In the genomic region with DNA sequence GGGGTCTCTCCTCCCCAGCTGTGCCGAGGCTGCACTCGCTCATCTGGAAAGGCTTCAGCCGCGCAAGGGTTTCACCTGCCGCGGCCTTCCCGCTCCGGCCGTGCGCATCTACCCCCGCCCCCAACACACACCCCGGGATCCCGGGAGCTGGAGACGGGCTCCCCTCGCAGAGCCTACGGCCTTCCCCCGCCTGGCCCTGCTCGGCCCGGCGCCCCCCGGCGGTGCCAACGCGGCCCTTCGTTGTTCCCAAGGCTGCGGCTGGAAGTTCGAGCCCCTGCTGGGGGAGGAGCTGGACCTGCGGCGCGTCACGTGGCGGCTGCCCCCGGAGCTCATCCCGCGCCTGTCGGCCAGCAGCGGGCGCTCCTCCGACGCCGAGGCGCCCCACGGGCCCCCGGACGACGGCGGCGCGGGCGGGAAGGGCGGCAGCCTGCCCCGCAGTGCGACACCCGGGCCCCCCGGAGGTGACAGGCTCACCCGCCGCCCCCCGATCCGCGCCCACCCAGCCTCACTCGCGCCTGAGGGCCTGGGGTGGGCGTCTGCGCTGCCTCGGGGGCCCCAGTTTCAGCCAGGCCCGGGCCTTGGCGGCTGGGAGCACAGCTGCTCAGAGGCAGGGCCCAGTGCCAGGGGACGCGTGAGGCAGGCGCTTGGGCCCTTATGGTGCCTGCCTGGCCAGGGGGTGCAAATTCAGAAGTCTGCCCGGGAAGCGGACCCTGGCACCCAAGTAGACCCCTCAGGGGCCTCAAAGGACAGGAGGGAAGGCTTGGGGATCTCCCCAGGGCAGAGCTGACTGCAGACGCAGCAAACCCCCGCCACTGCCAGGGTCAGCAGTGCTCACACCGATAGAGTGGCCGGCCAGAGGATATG, we compare ENCODE assay signal across 8 cellular contexts. TPM values are rescaled to one million over a fixed set of nuclear protein-coding genes. Genes with fewer than 3 reads are reported as not detected.
DNase-seq lines count a peak whose midpoint lies in the region; ATAC-seq, FAIRE-seq and TF ChIP-seq lines count a peak whose summit lies in the region.

No MANE protein-coding gene starts in this region.

- no peak for TF ChIP-seq POLR2A in tibial nerve (IDR thresholded peaks at IDR 0.05)

- no peaks in the 10 kb centered on the region for H3K9me3 Mint-ChIP-seq in activated T-helper 2 cell treated with anti-CD3 and anti-CD28 coated beads, Interferon-gamma antibody, Interleukin-2, Interleukin-4, amounts not matched to agents 10 μg/mL and 5 μg/mL and 100 μg/mL, durations not matched to agents 14 hours and 24 hours and 36 hours

- peak in 1 of 2 donors; percentile 25 for TF ChIP-seq EP300 in tibial nerve (IDR thresholded peaks at IDR 0.05)

- peak overlapping the region; percentile 2 for H3K4me3 Mint-ChIP-seq in activated T-helper 2 cell treated with anti-CD3 and anti-CD28 coated beads, Interferon-gamma antibody, Interleukin-2, Interleukin-4, amounts not matched to agents 10 μg/mL and 5 μg/mL and 100 μg/mL, durations not matched to agents 14 hours and 24 hours and 36 hours (ENCODE audit: low read depth)

- ATAC-seq in HG02642 (IDR thresholded peaks at IDR 0.05; ENCODE audit: poor library complexity, unreplicated experiment) (peak; percentile 66), pancreas (peak; percentile 73 to 84 (median 78)), HG02981 (IDR thresholded peaks at IDR 0.05; ENCODE audit: unreplicated experiment) (no peak)

- intact Hi-C loops in activated T-helper 2 cell treated with anti-CD3 and anti-CD28 coated beads, Interferon-gamma antibody, Interleukin-2, Interleukin-4, amounts not matched to agents 10 μg/mL and 5 μg/mL and 100 μg/mL, durations not matched to agents 14 hours and 24 hours and 36 hours (cut with micrococcal nuclease), result no loop called here
- intact Hi-C loops in pancreas (cut with DNase I), result loop anchor here in 1 of 3 donors (5.0 kb wide), 2 partner anchors 81 to 126 kb away; no protein-coding TSS in a partner anchor

- H3K27me3 ChIP-seq in pancreas (no peaks in the 10 kb centered on the region), tibial nerve (no peaks in the 10 kb centered on the region)

- TF ChIP-seq CTCF in pancreas (IDR thresholded peaks at IDR 0.05) (peak; percentile 27 to 37 (median 31)), tibial nerve (IDR thresholded peaks at IDR 0.05) (peak; percentile 59 to 85 (median 72))

- H3K4me1 ChIP-seq in pancreas, result no peaks in the 10 kb centered on the region
- H3K4me1 ChIP-seq in tibial nerve, result peaks cover 0 to 56% (median 18%) of the 10 kb centered on the region in 4 donors

- H3K9me3 ChIP-seq in pancreas (no peaks in the 10 kb centered on the region), tibial nerve (no peaks in the 10 kb centered on the region)

- no peak for FAIRE-seq in pancreas (lab: Jason Lieb, UNC)

- no peak overlapping the region for H3K27ac Mint-ChIP-seq in activated T-helper 2 cell treated with anti-CD3 and anti-CD28 coated beads, Interferon-gamma antibody, Interleukin-2, Interleukin-4, amounts not matched to agents 10 μg/mL and 5 μg/mL and 100 μg/mL, durations not matched to agents 14 hours and 24 hours and 36 hours

- peak overlapping the region; percentile 15 to 53 (median 26) for H3K4me3 ChIP-seq in pancreas
- peak overlapping the region; percentile 15 to 53 (median 33) for H3K4me3 ChIP-seq in tibial nerve

- WGBS in pancreas, 2 donors, result 10 to 24% methylated on average over 75 to 76 of the region's 76 CpGs
- 10 to 34% methylated on average over 34 to 55 of the region's 76 CpGs for WGBS in tibial nerve, 2 donors

- H3K4me1 Mint-ChIP-seq in activated T-helper 2 cell treated with anti-CD3 and anti-CD28 coated beads, Interferon-gamma antibody, Interleukin-2, Interleukin-4, amounts not matched to agents 10 μg/mL and 5 μg/mL and 100 μg/mL, durations not matched to agents 14 hours and 24 hours and 36 hours (ENCODE audit: low read depth), result peaks cover 9% of the 10 kb centered on the region

- H3K36me3 ChIP-seq in pancreas (peaks cover 0 to 5% (median 4%) of the 10 kb centered on the region in 3 donors), tibial nerve (peaks cover 0 to 98% (median 10%) of the 10 kb centered on the region in 3 donors)

- DNase-seq in GM03348 (ENCODE audit: low spot score), result peak; percentile 94
- peak; percentile 84 for DNase-seq in OCI-M1 (lab: John Stamatoyannopoulos, UW)
- DNase-seq in activated T-helper 2 cell treated with anti-CD3 and anti-CD28 coated beads, Interferon-gamma antibody, Interleukin-2, Interleukin-4, amounts not matched to agents 10 μg/mL and 5 μg/mL and 100 μg/mL, durations not matched to agents 14 hours and 24 hours and 36 hours (ENCODE audit: low spot score), result peak; percentile 62
- DNase-seq in globus pallidus (ENCODE audit: low spot score), result peak; percentile 75
- peak; percentile 60 to 87 (median 77) for DNase-seq in pancreas
- DNase-seq in tibial nerve (ENCODE audit: low spot score in 2 of 2), result no peak

- peaks cover 2% of the 10 kb centered on the region for H3K36me3 Mint-ChIP-seq in activated T-helper 2 cell treated with anti-CD3 and anti-CD28 coated beads, Interferon-gamma antibody, Interleukin-2, Interleukin-4, amounts not matched to agents 10 μg/mL and 5 μg/mL and 100 μg/mL, durations not matched to agents 14 hours and 24 hours and 36 hours (ENCODE audit: low read depth)

- H3K27ac ChIP-seq in pancreas (peak overlapping the region in 1 of 4 donors; percentile 41), tibial nerve (peak overlapping the region; percentile 61 to 88 (median 83))

- H3K27me3 Mint-ChIP-seq in activated T-helper 2 cell treated with anti-CD3 and anti-CD28 coated beads, Interferon-gamma antibody, Interleukin-2, Interleukin-4, amounts not matched to agents 10 μg/mL and 5 μg/mL and 100 μg/mL, durations not matched to agents 14 hours and 24 hours and 36 hours (ENCODE audit: low read depth), result no peaks in the 10 kb centered on the region

RNA-seq across cellular contexts. Expression of a gene that starts 11.2 kb away (rescaled TPM):
- 55.4 and 63.7 TPM in 2 replicates for total RNA-seq in activated T-helper 2 cell treated with anti-CD3 and anti-CD28 coated beads, Interferon-gamma antibody, Interleukin-2, Interleukin-4, amounts not matched to agents 10 μg/mL and 5 μg/mL and 100 μg/mL, durations not matched to agents 14 hours and 24 hours and 36 hours
- total RNA-seq in pancreas (10 to 100 TPM; 18.0 to 23.2 (median 19.6) TPM), tibial nerve (10 to 100 TPM; 54.5 to 57.5 (median 55.6) TPM)
- polyA plus RNA-seq in pancreas, result 10 to 100 TPM; 25.5 to 29.8 TPM

RNA-seq across cellular contexts. Expression of a gene that starts 30.9 kb away (rescaled TPM):
- total RNA-seq in activated T-helper 2 cell treated with anti-CD3 and anti-CD28 coated beads, Interferon-gamma antibody, Interleukin-2, Interleukin-4, amounts not matched to agents 10 μg/mL and 5 μg/mL and 100 μg/mL, durations not matched to agents 14 hours and 24 hours and 36 hours, result 26.8 and 30.1 TPM in 2 replicates
- total RNA-seq in pancreas (10 to 100 TPM; 12.8 to 18.0 (median 14.0) TPM), tibial nerve (10 to 100 TPM; 30.2 to 53.4 (median 36.2) TPM)
- 10 to 100 TPM; 28.7 to 28.9 TPM for polyA plus RNA-seq in pancreas

RNA-seq across cellular contexts. Expression of a gene that starts 32.5 kb away (rescaled TPM):
- total RNA-seq in activated T-helper 2 cell treated with anti-CD3 and anti-CD28 coated beads, Interferon-gamma antibody, Interleukin-2, Interleukin-4, amounts not matched to agents 10 μg/mL and 5 μg/mL and 100 μg/mL, durations not matched to agents 14 hours and 24 hours and 36 hours, result 1.3 and 2.0 TPM in 2 replicates
- total RNA-seq in pancreas (10 to 100 TPM; 16.4 to 50.5 (median 20.3) TPM), tibial nerve (100 to 1,000 TPM; 211 to 335 (median 233) TPM)
- polyA plus RNA-seq in pancreas, result 10 to 100 TPM; 23.0 to 25.2 TPM

Comparison
In these comparisons a context has a peak if more than half of its experiments do, and no peak if none do; other contexts are left out.
1. DNase-seq: peak in GM03348 (single experiment), OCI-M1 (single experiment), activated T-helper 2 cell treated with anti-CD3 and anti-CD28 coated beads, Interferon-gamma antibody, Interleukin-2, Interleukin-4, amounts not matched to agents 10 μg/mL and 5 μg/mL and 100 μg/mL, durations not matched to agents 14 hours and 24 hours and 36 hours (single experiment), globus pallidus (single experiment) and pancreas (6 of 6); none in tibial nerve (0 of 2).
2. RNA of a gene that starts 32.5 kb away (total RNA-seq): 211 to 335 TPM in tibial nerve; 16.4 to 50.5 TPM in pancreas and 1.3 to 2.0 TPM in activated T-helper 2 cell treated with anti-CD3 and anti-CD28 coated beads, Interferon-gamma antibody, Interleukin-2, Interleukin-4, amounts not matched to agents 10 μg/mL and 5 μg/mL and 100 μg/mL, durations not matched to agents 14 hours and 24 hours and 36 hours; every median in the first group is over 4 times any median in the second.